ENCODE assay signal across 19 cellular contexts in the genomic region with DNA sequence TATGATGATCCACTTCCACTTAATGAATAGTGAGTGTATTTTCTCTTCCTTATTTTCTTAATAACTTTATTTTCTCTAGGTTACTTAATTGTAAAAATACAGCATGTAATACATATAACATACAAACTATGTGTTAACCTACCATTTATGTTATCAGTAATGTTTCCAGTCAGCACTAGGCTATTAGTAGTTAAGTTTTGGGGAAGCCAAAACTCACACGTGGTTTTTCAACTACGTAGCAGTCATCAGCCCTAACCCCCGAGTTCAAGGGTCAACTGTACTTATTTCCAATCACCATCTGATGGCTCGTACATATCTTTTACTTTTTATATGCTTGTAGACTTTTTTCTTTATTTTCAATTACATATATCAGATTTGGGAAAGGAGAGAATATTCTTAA.
A peak's percentile ranks its signal among the peaks of the same experiment; 100 is the strongest.
DNase-seq lines count a peak whose midpoint lies in the region; ATAC-seq, FAIRE-seq and TF ChIP-seq lines count a peak whose summit lies in the region.
"Had no signal": no experiment of that assay in that cellular context is flagged by ENCODE, and none has a peak within 500 bp of the region (broad histone marks: within the 10 kb centered on the region; RNA-seq: fewer than 3 reads in every experiment).

No MANE protein-coding gene starts in this region.

- no peaks in the 10 kb centered on the region for H3K36me3 ChIP-seq in GM12878 (ENCODE audit: control insufficient read depth in 2 of 2, insufficient read depth in 2 of 2, low read length in 1 of 2)

- RAD21 ChIA-PET in GM12878 (lab: Charles Lee; ENCODE audit: unreplicated experiment): no interaction called here

- no peaks in the 10 kb centered on the region for H4K20me1 ChIP-seq in GM12878 (ENCODE audit: control insufficient read depth, insufficient read depth)

- intact Hi-C loops in GM12878 (cut with micrococcal nuclease; ENCODE audit: unreplicated experiment): no loop called here
- intact Hi-C loops in left colon (cut with DNase I, micrococcal nuclease): no loop called here
- intact Hi-C loops in Right ventricle myocardium superior (cut with DNase I): no loop called here

- ATAC-seq in GM19463 (IDR thresholded peaks at IDR 0.05; ENCODE audit: unreplicated experiment) (peak; percentile 44), GM12878 (peak; percentile 61), left colon (no peak), Right ventricle myocardium superior (ENCODE audit: poor library complexity) (no peak), HG03354 (IDR thresholded peaks at IDR 0.05; ENCODE audit: poor library complexity, severe bottlenecking, unreplicated experiment) (no peak)
- ATAC-seq: HCT116 had no signal

- no peak for FAIRE-seq in GM12878 (lab: Jason Lieb, UNC)
- FAIRE-seq: D721Med, GM12891, GM18507 had no signal

- H3K9ac ChIP-seq in GM12878 (ENCODE audit: control insufficient read depth, insufficient read depth, low read length): no peak overlapping the region
- H3K9ac ChIP-seq: GM23248 had no signal

- SMC1A ChIA-PET in GM12878 (lab: Charles Lee; ENCODE audit: uncharacterized antibody, unreplicated experiment): interaction anchor here (1.1 kb wide), 1 partner anchor 13 kb away, joined by 3 read pairs; no protein-coding TSS in a partner anchor

- POLR2A ChIA-PET in GM12878 (lab: Charles Lee): no interaction called here

- no peak overlapping the region for H3K4me2 ChIP-seq in GM12878 (ENCODE audit: control insufficient read depth, insufficient read depth)

- CTCF ChIA-PET in GM12878 (lab: Yijun Ruan, JAX): interaction anchor here (1.0 kb wide), 1 partner anchor 23 kb away, joined by 4 read pairs; no protein-coding TSS in a partner anchor

- WGBS in GM12878 (ENCODE audit: insufficient coverage, insufficient replicate concordance, low lambda C conversion rate, missing lambda C conversion rate): 0% methylated on average over 4 of the region's 4 CpGs

- BruUV-seq in GM12878 (replicated peaks; lab: Mats Ljungman, UMichigan): no TSS peak

- no peaks in the 10 kb centered on the region for H3K79me2 ChIP-seq in GM12878 (ENCODE audit: control insufficient read depth, insufficient read depth, low read length)

- TF ChIP-seq RAD21 in GM12878 (IDR thresholded peaks at IDR 0.05; ENCODE audit: insufficient read depth, low read depth, low read length): no peak

- H3K27ac ChIP-seq in GM12878 (ENCODE audit: control insufficient read depth, insufficient read depth): no peak overlapping the region
- H3K27ac ChIP-seq: GM23248 had no signal

- no peak for TF ChIP-seq CTCF in GM12878 (IDR thresholded peaks at IDR 0.05 in 2 of 3, conservative IDR thresholded peaks at IDR 0.05 in 1 of 3; ENCODE audit: control insufficient read depth in 2 of 3, extremely low read depth in 1 of 3, insufficient read depth in 1 of 3, low read depth in 3 of 3, low read length in 3 of 3)

- TF ChIP-seq EP300 in GM12878 (IDR thresholded peaks at IDR 0.05; ENCODE audit: borderline replicate concordance in 1 of 2, control insufficient read depth in 1 of 2, low read depth in 2 of 2, low read length in 2 of 2): peak in 1 of 2 experiments; percentile 17; a peak in 1 of 4 replicates

- no peak overlapping the region for H3K4me3 ChIP-seq in GM12878
- H3K4me3 ChIP-seq: GM23248 had no signal

- H3K9me3 ChIP-seq in GM12878 (replicated peaks; ENCODE audit: control insufficient read depth, insufficient read depth, low read length): no peaks in the 10 kb centered on the region

- no peaks in the 10 kb centered on the region for H3K4me1 ChIP-seq in GM12878 (ENCODE audit: control insufficient read depth, insufficient read depth, low read length)

- DNase-seq in CD1c-positive myeloid dendritic cell (ENCODE audit: extremely low spot score): peak; percentile 8
- DNase-seq in GM12878 (ENCODE audit: low read depth, low spot score): no peak
- DNase-seq in left colon: no peak
- DNase-seq in Right ventricle myocardium superior: no peak
- DNase-seq: C1 segment of cervical spinal cord; CD4-positive, alpha-beta T cell; CD8-positive, alpha-beta memory T cell; DMS 273 treated with DMSO at 0.1 percent for 48 hours; DMS79; EL; GDM1; GM23248; H9 had no signal

- no peaks in the 10 kb centered on the region for H3K27me3 ChIP-seq in GM12878 (replicated peaks in 1 of 2; ENCODE audit: control insufficient read depth in 2 of 2, insufficient read depth in 2 of 2, low read length in 1 of 2)

- in situ Hi-C loops in GM12878 (cut with MboI): no loop called here

- no peak for TF ChIP-seq POLR2A in GM12878 (IDR thresholded peaks at IDR 0.05; ENCODE audit: low read depth, low read length)

- no peak overlapping the region for H2AFZ ChIP-seq in GM12878 (ENCODE audit: control insufficient read depth, low read depth, low read length)
- H2AFZ ChIP-seq: GM23248 had no signal

TF ChIP-seq in GM12878, 131 proteins besides CTCF, POLR2A, EP300 and RAD21 (continues in another document):
- no peak for TF ChIP-seq ZZZ3 (IDR thresholded peaks at IDR 0.05; ENCODE audit: control insufficient read depth, insufficient read length, low read depth)
- TF ChIP-seq MTA3 (IDR thresholded peaks at IDR 0.05; ENCODE audit: borderline replicate concordance, low read length): no peak
- peak; percentile 85 for TF ChIP-seq NR2C1 (IDR thresholded peaks at IDR 0.05)
- TF ChIP-seq NRF1 (conservative IDR thresholded peaks at IDR 0.05; ENCODE audit: low read depth, low read length): no peak
- no peak for TF ChIP-seq CEBPB (IDR thresholded peaks at IDR 0.05; ENCODE audit: borderline replicate concordance in 1 of 2, low read depth in 2 of 2, low read length in 2 of 2)
- TF ChIP-seq RB1 (IDR thresholded peaks at IDR 0.05; ENCODE audit: borderline replicate concordance): no peak
- no peak for TF ChIP-seq SREBF1 (IDR thresholded peaks at IDR 0.05; ENCODE audit: low read length)
- TF ChIP-seq, protein P1, sequence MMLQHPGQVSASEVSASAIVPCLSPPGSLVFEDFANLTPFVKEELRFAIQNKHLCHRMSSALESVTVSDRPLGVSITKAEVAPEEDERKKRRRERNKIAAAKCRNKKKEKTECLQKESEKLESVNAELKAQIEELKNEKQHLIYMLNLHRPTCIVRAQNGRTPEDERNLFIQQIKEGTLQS (IDR thresholded peaks at IDR 0.05; ENCODE audit: borderline replicate concordance, extremely low read depth, low read depth, low read length): no peak
- no peak for TF ChIP-seq NFYA (IDR thresholded peaks at IDR 0.05; ENCODE audit: borderline replicate concordance, low read depth, low read length)
- TF ChIP-seq, protein P2, sequence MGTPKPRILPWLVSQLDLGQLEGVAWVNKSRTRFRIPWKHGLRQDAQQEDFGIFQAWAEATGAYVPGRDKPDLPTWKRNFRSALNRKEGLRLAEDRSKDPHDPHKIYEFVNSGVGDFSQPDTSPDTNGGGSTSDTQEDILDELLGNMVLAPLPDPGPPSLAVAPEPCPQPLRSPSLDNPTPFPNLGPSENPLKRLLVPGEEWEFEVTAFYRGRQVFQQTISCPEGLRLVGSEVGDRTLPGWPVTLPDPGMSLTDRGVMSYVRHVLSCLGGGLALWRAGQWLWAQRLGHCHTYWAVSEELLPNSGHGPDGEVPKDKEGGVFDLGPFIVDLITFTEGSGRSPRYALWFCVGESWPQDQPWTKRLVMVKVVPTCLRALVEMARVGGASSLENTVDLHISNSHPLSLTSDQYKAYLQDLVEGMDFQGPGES (IDR thresholded peaks at IDR 0.05): no peak
- TF ChIP-seq, protein P3, sequence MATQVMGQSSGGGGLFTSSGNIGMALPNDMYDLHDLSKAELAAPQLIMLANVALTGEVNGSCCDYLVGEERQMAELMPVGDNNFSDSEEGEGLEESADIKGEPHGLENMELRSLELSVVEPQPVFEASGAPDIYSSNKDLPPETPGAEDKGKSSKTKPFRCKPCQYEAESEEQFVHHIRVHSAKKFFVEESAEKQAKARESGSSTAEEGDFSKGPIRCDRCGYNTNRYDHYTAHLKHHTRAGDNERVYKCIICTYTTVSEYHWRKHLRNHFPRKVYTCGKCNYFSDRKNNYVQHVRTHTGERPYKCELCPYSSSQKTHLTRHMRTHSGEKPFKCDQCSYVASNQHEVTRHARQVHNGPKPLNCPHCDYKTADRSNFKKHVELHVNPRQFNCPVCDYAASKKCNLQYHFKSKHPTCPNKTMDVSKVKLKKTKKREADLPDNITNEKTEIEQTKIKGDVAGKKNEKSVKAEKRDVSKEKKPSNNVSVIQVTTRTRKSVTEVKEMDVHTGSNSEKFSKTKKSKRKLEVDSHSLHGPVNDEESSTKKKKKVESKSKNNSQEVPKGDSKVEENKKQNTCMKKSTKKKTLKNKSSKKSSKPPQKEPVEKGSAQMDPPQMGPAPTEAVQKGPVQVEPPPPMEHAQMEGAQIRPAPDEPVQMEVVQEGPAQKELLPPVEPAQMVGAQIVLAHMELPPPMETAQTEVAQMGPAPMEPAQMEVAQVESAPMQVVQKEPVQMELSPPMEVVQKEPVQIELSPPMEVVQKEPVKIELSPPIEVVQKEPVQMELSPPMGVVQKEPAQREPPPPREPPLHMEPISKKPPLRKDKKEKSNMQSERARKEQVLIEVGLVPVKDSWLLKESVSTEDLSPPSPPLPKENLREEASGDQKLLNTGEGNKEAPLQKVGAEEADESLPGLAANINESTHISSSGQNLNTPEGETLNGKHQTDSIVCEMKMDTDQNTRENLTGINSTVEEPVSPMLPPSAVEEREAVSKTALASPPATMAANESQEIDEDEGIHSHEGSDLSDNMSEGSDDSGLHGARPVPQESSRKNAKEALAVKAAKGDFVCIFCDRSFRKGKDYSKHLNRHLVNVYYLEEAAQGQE (IDR thresholded peaks at IDR 0.05; ENCODE audit: low read depth, low read length): no peak
- no peak for TF ChIP-seq GABPA (IDR thresholded peaks at IDR 0.05; ENCODE audit: low read depth)
- no peak for TF ChIP-seq CREM (IDR thresholded peaks at IDR 0.05; ENCODE audit: low read depth)
- TF ChIP-seq SPI1 (IDR thresholded peaks at IDR 0.05; ENCODE audit: borderline replicate concordance, insufficient read depth, low read depth, low read length): no peak
- TF ChIP-seq RAD51 (IDR thresholded peaks at IDR 0.05): peak; percentile 26; the same call in 1 of the 2 replicates
- no peak for TF ChIP-seq SMC3 (IDR thresholded peaks at IDR 0.05; ENCODE audit: borderline replicate concordance, low read length)
- no peak for TF ChIP-seq EGR1 (IDR thresholded peaks at IDR 0.05; ENCODE audit: borderline replicate concordance in 1 of 2, low read depth in 2 of 2, low read length in 2 of 2)
- peak; percentile 65; the same call in 1 of the 2 replicates for TF ChIP-seq BMI1 (IDR thresholded peaks at IDR 0.05; ENCODE audit: borderline replicate concordance)
- TF ChIP-seq TCF3 (IDR thresholded peaks at IDR 0.05; ENCODE audit: borderline replicate concordance, insufficient read depth, low read depth, low read length): no peak
- no peak for TF ChIP-seq NFIC (IDR thresholded peaks at IDR 0.05; ENCODE audit: low read depth, low read length)
- no peak for TF ChIP-seq SIN3A (IDR thresholded peaks at IDR 0.05; ENCODE audit: low read depth, low read length)
- TF ChIP-seq DPF2 (IDR thresholded peaks at IDR 0.05): peak; percentile 50; the same call in 1 of the 2 replicates

Comparison
In these comparisons a context has a peak if more than half of its experiments do, and no peak if none do; other contexts are left out.
1. ATAC-seq: peak in GM19463 (single experiment) and GM12878 (single experiment); none in left colon (single experiment), Right ventricle myocardium superior (single experiment) and HG03354 (single experiment).